8 cellular contexts compared by ENCODE assay signal in the genomic region with DNA sequence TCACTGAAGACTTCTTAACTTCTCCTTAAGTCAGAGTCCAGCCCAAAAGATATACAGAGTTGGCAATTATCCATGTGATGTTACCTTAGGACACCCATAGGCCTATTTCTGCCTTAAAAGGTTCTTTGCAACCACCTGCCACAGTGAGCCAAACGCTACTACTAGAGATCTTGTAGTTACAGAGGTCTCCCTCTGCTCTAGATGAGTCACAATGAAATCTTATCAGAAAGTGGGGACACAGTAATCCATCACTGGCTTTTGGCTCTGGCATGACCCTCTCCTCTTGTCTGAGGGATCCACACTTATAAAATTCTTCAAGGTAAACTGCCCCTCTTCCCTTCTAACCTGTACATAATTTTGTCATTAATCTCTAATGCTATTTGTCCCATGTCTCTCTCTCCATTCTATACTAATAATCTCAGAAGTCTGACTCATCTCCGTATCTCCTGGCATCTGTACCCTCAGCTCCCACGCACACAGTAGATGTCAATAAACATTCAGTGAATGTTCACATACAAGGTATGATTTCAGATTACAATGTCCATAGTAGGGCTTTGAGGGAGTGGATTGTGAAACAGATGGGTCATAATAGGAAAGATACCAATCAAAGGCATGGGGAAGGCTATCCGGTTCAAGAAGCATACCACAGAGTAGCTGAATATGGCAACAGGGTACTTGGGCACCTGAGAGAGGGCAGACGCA.
A peak's percentile ranks its signal among the peaks of the same experiment; 100 is the strongest.
DNase-seq lines count a peak whose midpoint lies in the region; ATAC-seq, FAIRE-seq and TF ChIP-seq lines count a peak whose summit lies in the region.

No MANE protein-coding gene starts in this region.

- no peak for FAIRE-seq in HepG2 (lab: Jason Lieb, UNC)

- no peaks in the 10 kb centered on the region for H3K9me3 ChIP-seq in HepG2 (ENCODE audit: low read length)
- no peaks in the 10 kb centered on the region for H3K9me3 ChIP-seq in lower lobe of right lung
- no peaks in the 10 kb centered on the region for H3K9me3 ChIP-seq in ascending aorta

- intact Hi-C loops in HepG2 (cut with micrococcal nuclease; ENCODE audit: unreplicated experiment): no loop called here
- intact Hi-C loops in lower lobe of right lung (cut with DNase I): no loop called here
- intact Hi-C loops in ascending aorta (cut with DNase I): no loop called here

- H3K9ac ChIP-seq in HepG2 (ENCODE audit: insufficient read depth, low read depth, low read length): no peak overlapping the region

- no TSS peak for BruUV-seq in HepG2 (replicated peaks; lab: Mats Ljungman, UMichigan)

- POLR2A ChIA-PET in HepG2 (lab: Yijun Ruan, JAX): no interaction called here

- no peaks in the 10 kb centered on the region for H3K36me3 ChIP-seq in HepG2 (replicated peaks in 1 of 2; ENCODE audit: control insufficient read depth in 1 of 2, insufficient read depth in 2 of 2, low read length in 2 of 2)
- no peaks in the 10 kb centered on the region for H3K36me3 ChIP-seq in lower lobe of right lung
- H3K36me3 ChIP-seq in ascending aorta: no peaks in the 10 kb centered on the region

- TF ChIP-seq EP300 in HepG2 (IDR thresholded peaks at IDR 0.05; ENCODE audit: low read depth in 2 of 2, low read length in 2 of 2) (no peak; a peak in 1 of 4 replicates), HepG2 (CRISPR knock-in tag; IDR thresholded peaks at IDR 0.05; ENCODE audit: borderline replicate concordance) (peak; percentile 32; the same call in 1 of the 2 replicates)

- H3K4me2 ChIP-seq in HepG2 (ENCODE audit: low read depth, low read length): no peak overlapping the region

- H3K4me1 ChIP-seq in HepG2 (ENCODE audit: insufficient read depth, low read length): peaks cover 64% of the 10 kb centered on the region
- peaks cover 27% of the 10 kb centered on the region for H3K4me1 ChIP-seq in lower lobe of right lung
- peaks cover 0 to 4% of the 10 kb centered on the region in 2 donors for H3K4me1 ChIP-seq in ascending aorta

- 62% methylated on average over 5 of the region's 5 CpGs for WGBS in HepG2 (ENCODE audit: low lambda C conversion rate)

- peak; percentile 26 for ATAC-seq in GM18858 (IDR thresholded peaks at IDR 0.05; ENCODE audit: unreplicated experiment)
- ATAC-seq in HG02678 (IDR thresholded peaks at IDR 0.05; ENCODE audit: unreplicated experiment): peak; percentile 22
- peak; percentile 57 for ATAC-seq in HepG2
- no peak for ATAC-seq in lower lobe of right lung

- peaks cover 2% of the 10 kb centered on the region for H3K79me2 ChIP-seq in HepG2 (ENCODE audit: insufficient read depth, low read length)

- in situ Hi-C loops in HepG2 (cut with HindIII; ENCODE audit: extremely low pct_ligation_motif_present, low pct_unique_long_range_greater_than_20kb): no loop called here

- DNase-seq in SW480 (ENCODE audit: low spot score): peak; percentile 35
- peak; percentile 79 for DNase-seq in HepG2 (ENCODE audit: low spot score)
- no peak for DNase-seq in NCI-H774 (lab: John Stamatoyannopoulos, UW)
- no peak for DNase-seq in lower lobe of right lung
- DNase-seq in GDM1 (lab: John Stamatoyannopoulos, UW): no peak
- DNase-seq in ascending aorta (ENCODE audit: low spot score in 2 of 2): no peak

- CTCF ChIA-PET in HepG2 (lab: Yijun Ruan, JAX; ENCODE audit: low intra/inter-chr PET ratio, low total read pairs): no interaction called here

- TF ChIP-seq POLR2A in HepG2 (IDR thresholded peaks at IDR 0.05; ENCODE audit: insufficient read depth in 1 of 2, low read depth in 2 of 2, low read length in 2 of 2): no peak

- no peaks in the 10 kb centered on the region for H3K27me3 ChIP-seq in HepG2 (ENCODE audit: control insufficient read depth in 1 of 2, insufficient read depth in 2 of 2, low read length in 2 of 2)
- no peaks in the 10 kb centered on the region for H3K27me3 ChIP-seq in lower lobe of right lung (ENCODE audit: low read depth)
- H3K27me3 ChIP-seq in ascending aorta: no peaks in the 10 kb centered on the region

- H2AFZ ChIP-seq in HepG2 (ENCODE audit: low read length): no peak overlapping the region

- no peak for TF ChIP-seq RAD21 in HepG2 (CRISPR knock-in tag; IDR thresholded peaks at IDR 0.05)

- H3K27ac ChIP-seq in HepG2 (ENCODE audit: extremely low read length, insufficient read depth, low read length) (peak overlapping the region; percentile 39), lower lobe of right lung (no peak overlapping the region), ascending aorta (no peak overlapping the region)

- TF ChIP-seq CTCF in HepG2 (CRISPR knock-in tag; IDR thresholded peaks at IDR 0.05) (no peak), lower lobe of right lung (IDR thresholded peaks at IDR 0.05) (no peak), ascending aorta (IDR thresholded peaks at IDR 0.05) (no peak)

- no peaks in the 10 kb centered on the region for H4K20me1 ChIP-seq in HepG2 (ENCODE audit: insufficient read depth, low read length)

- no peak overlapping the region for H3K4me3 ChIP-seq in HepG2 (replicated peaks in 1 of 3; ENCODE audit: insufficient read depth in 1 of 3, low read depth in 2 of 3, low read length in 3 of 3)
- H3K4me3 ChIP-seq in lower lobe of right lung: no peak overlapping the region
- H3K4me3 ChIP-seq in ascending aorta: no peak overlapping the region

TF ChIP-seq in HepG2, 621 proteins besides CTCF, POLR2A, EP300 and RAD21 (continues in another document):
- TF ChIP-seq GATAD1 (CRISPR knock-in tag; IDR thresholded peaks at IDR 0.05): no peak
- no peak for TF ChIP-seq ZNF678 (CRISPR knock-in tag; IDR thresholded peaks at IDR 0.05)
- no peak for TF ChIP-seq TSC22D2 (CRISPR knock-in tag; IDR thresholded peaks at IDR 0.05; ENCODE audit: borderline replicate concordance)
- TF ChIP-seq, protein P1, sequence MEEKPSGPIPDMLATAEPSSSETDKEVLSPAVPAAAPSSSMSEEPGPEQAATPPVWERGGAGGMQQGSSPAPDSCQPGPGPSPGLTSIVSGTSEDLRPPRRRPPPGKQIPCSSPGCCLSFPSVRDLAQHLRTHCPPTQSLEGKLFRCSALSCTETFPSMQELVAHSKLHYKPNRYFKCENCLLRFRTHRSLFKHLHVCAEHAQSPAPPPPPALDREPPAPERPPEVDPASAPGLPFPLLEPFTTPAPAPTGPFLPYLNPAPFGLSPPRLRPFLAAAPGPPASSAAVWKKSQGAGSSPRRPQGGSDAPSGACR (CRISPR knock-in tag; IDR thresholded peaks at IDR 0.05): no peak
- no peak for TF ChIP-seq ZNF652 (CRISPR knock-in tag; IDR thresholded peaks at IDR 0.05; ENCODE audit: borderline replicate concordance, low read depth)
- no peak for TF ChIP-seq KDM2A (CRISPR knock-in tag; IDR thresholded peaks at IDR 0.05; ENCODE audit: borderline replicate concordance, low read depth)
- TF ChIP-seq ZNF253 (CRISPR knock-in tag; IDR thresholded peaks at IDR 0.05; ENCODE audit: borderline replicate concordance): no peak
- TF ChIP-seq, protein P2, sequence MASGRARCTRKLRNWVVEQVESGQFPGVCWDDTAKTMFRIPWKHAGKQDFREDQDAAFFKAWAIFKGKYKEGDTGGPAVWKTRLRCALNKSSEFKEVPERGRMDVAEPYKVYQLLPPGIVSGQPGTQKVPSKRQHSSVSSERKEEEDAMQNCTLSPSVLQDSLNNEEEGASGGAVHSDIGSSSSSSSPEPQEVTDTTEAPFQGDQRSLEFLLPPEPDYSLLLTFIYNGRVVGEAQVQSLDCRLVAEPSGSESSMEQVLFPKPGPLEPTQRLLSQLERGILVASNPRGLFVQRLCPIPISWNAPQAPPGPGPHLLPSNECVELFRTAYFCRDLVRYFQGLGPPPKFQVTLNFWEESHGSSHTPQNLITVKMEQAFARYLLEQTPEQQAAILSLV (CRISPR knock-in tag; IDR thresholded peaks at IDR 0.05; ENCODE audit: borderline replicate concordance): no peak
- TF ChIP-seq, protein P3, sequence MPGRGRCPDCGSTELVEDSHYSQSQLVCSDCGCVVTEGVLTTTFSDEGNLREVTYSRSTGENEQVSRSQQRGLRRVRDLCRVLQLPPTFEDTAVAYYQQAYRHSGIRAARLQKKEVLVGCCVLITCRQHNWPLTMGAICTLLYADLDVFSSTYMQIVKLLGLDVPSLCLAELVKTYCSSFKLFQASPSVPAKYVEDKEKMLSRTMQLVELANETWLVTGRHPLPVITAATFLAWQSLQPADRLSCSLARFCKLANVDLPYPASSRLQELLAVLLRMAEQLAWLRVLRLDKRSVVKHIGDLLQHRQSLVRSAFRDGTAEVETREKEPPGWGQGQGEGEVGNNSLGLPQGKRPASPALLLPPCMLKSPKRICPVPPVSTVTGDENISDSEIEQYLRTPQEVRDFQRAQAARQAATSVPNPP (CRISPR knock-in tag; IDR thresholded peaks at IDR 0.05): no peak
- TF ChIP-seq IRF2 (CRISPR knock-in tag; IDR thresholded peaks at IDR 0.05): no peak
- no peak for TF ChIP-seq ZNF138 (CRISPR knock-in tag; IDR thresholded peaks at IDR 0.05; ENCODE audit: low read depth)
- peak; percentile 45; the same call in 1 of the 2 replicates for TF ChIP-seq FOXA3 (CRISPR knock-in tag; IDR thresholded peaks at IDR 0.05)

Comparison
In these comparisons a context has a peak if more than half of its experiments do, and no peak if none do; other contexts are left out.
1. ATAC-seq: peak in GM18858 (single experiment), HG02678 (single experiment) and HepG2 (single experiment); none in lower lobe of right lung (0 of 2).
2. DNase-seq: peak in SW480 (single experiment) and HepG2 (single experiment); none in NCI-H774 (single experiment), lower lobe of right lung (single experiment), GDM1 (single experiment) and ascending aorta (0 of 2).